27 cellular contexts compared by ENCODE assay signal in the genomic region with DNA sequence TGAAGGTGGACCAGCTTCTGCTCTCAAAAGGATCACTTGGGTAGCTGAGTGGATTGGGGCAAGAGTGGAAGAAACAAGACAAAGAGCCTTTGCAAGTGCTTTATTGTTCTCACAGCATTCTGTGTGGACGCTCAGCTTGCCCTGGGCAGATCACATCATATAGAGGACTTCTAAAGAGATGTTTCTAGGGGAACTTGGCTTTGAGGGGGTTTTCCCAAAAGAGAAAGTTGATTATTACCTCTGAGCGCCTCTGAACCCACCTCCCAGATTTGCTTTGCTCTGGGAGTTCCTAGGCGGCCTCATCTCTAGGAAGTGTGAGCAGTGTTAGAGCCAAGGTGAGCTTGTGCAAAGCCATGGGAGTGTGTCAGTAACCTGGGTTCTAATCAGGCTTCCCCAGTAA.
"Had no signal": no experiment of that assay in that cellular context is flagged by ENCODE, and none has a peak within 500 bp of the region (broad histone marks: within the 10 kb centered on the region; RNA-seq: fewer than 3 reads in every experiment).

No MANE protein-coding gene starts in this region.

- DNase-seq: activated CD4-positive, alpha-beta T cell treated with anti-CD3 and anti-CD28 coated beads for 4 hours; activated CD4-positive, alpha-beta T cell treated with anti-CD3 and anti-CD28 coated beads, Interleukin-2, amount 50 U/mL, for 4 hours; activated naive CD4-positive, alpha-beta T cell; activated T-cell treated with anti-CD3 and anti-CD28 coated beads, Interleukin-2, amount 50 U/mL, for 48 hours; amniotic stem cell; brain microvascular endothelial cell; cortex of kidney; effector memory CD8-positive, alpha-beta T cell; erythroblast; gastrocnemius medialis; glutamatergic neuron; islet precursor cell; left cardiac atrium; mammary epithelial cell; naive B cell; occipital lobe; psoas muscle; stimulated activated CD4-positive, alpha-beta T cell treated with anti-CD3 and anti-CD28 coated beads, Interleukin-1b, Interleukin-23, amount 100 ng/mL, for 48 hours; stimulated activated CD4-positive, alpha-beta T cell treated with anti-CD3 and anti-CD28 coated beads, Interleukin-4, amount 100 ng/mL, for 4 hours; stimulated activated CD8-positive, alpha-beta memory T cell treated with anti-CD3 and anti-CD28 coated beads, Interleukin-4, amount 100 ng/mL, for 48 hours; stimulated activated naive CD4-positive, alpha-beta T cell treated with Interleukin-2 at 50 U/mL for 16 hours; transverse colon had no signal

- H3K9ac ChIP-seq: parathyroid adenoma had no signal

- H3K9me3 ChIP-seq: transverse colon had no signal

- ATAC-seq: effector memory CD8-positive, alpha-beta T cell; gastrocnemius medialis; left cardiac atrium; psoas muscle had no signal

- H3K27me3 Mint-ChIP-seq: effector memory CD8-positive, alpha-beta T cell; naive B cell had no signal

- H3K36me3 ChIP-seq: brain microvascular endothelial cell, gastrocnemius medialis, transverse colon had no signal

- H3K79me2 ChIP-seq: parathyroid adenoma had no signal

- H3K4me3 Mint-ChIP-seq: effector memory CD8-positive, alpha-beta T cell; mesothelial cell of epicardium; naive B cell; neural crest cell had no signal

- H2AFZ ChIP-seq: parathyroid adenoma had no signal

- H3K9me3 Mint-ChIP-seq: effector memory CD8-positive, alpha-beta T cell had no signal

- H3K4me3 ChIP-seq: gastrocnemius medialis, psoas muscle, smooth muscle cell, transverse colon had no signal

- H3K4me1 ChIP-seq: gastrocnemius medialis, parathyroid adenoma, psoas muscle had no signal

- H3K27ac ChIP-seq: brain microvascular endothelial cell, gastrocnemius medialis, parathyroid adenoma, psoas muscle, transverse colon had no signal

- H3K4me2 ChIP-seq: smooth muscle cell had no signal

- H3K27me3 ChIP-seq: brain microvascular endothelial cell, gastrocnemius medialis, transverse colon had no signal

- H3K27ac Mint-ChIP-seq: mesothelial cell of epicardium had no signal

- FAIRE-seq: astrocyte had no signal
